In the genomic region with DNA sequence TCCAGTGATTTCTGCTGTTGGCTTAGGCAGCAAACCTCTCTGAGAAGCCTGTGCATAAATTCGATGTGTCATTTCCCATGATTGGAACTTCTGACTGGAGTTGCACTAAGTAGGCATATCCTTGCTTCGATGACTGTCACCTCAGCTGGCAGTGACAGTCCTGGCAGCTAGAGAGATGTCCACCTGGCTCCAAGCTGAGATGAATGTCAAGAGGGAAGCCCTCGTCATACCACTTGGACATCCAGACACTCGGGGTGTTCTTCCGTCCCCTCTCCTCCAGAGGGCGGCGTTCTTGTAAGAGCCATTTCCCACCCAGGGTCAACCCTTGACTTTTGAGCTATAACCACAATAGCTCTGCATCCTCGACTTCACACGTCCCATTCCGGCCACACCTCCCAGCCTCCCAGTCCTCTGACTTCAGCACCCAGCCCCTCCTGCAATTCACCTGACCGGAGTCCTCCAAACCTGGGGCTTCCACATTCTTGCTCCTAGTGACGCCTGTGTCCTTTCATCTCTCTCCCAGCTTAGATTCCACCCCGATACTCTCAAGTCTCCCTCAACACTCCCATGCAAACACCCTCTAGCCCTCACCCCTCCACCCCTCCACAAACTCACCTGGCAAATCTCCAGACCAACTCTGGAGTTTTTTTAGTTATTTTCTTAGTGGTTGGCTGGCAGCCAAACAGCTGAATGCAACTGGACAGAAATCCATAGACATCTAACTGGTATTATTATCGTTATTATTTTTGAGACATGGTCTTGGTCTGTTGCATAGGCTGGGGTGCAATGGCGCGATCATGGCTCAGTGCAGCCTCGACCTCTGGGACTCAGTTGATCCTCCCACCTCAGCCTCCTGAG, we compare ENCODE assay signal across 8 cellular contexts. TPM values are rescaled to one million over a fixed set of nuclear protein-coding genes. Genes with fewer than 3 reads are reported as not detected.
DNase-seq lines count a peak whose midpoint lies in the region; ATAC-seq and TF ChIP-seq lines count a peak whose summit lies in the region.

No MANE protein-coding gene starts in this region.

- H3K9me3 ChIP-seq in A673 (ENCODE audit: low read depth, low read length, poor library complexity, severe bottlenecking) (no peaks in the 10 kb centered on the region), left ventricle myocardium inferior (replicated peaks) (peaks cover 5% of the 10 kb centered on the region)

- peak overlapping the region; percentile 85 for H3K27ac Mint-ChIP-seq in activated CD8-positive, alpha-beta T cell treated with anti-CD3 and anti-CD28 coated beads, Interleukin-2, amount 10 ng/mL, durations not matched to agents 7 days and 5 days
- no peak overlapping the region for H3K27ac Mint-ChIP-seq in stimulated activated effector memory CD8-positive, alpha-beta T cell treated with anti-CD3 and anti-CD28 coated beads, Interleukin-12 subunit alpha, Interleukin-12 subunit beta, amount 100 ng/mL, for 72 hours

- H3K4me3 ChIP-seq in A673 (ENCODE audit: low read depth, low read length, poor library complexity, severe bottlenecking): no peak overlapping the region
- H3K4me3 ChIP-seq in GM06990 (replicated peaks; ENCODE audit: low read depth, low read length): no peak overlapping the region
- no peak overlapping the region for H3K4me3 ChIP-seq in left ventricle myocardium inferior

- ATAC-seq in activated CD8-positive, alpha-beta T cell treated with anti-CD3 and anti-CD28 coated beads, Interleukin-2, amount 10 ng/mL, durations not matched to agents 7 days and 5 days: peak; percentile 42
- ATAC-seq in stimulated activated effector memory CD8-positive, alpha-beta T cell treated with anti-CD3 and anti-CD28 coated beads, Interleukin-12 subunit alpha, Interleukin-12 subunit beta, amount 100 ng/mL, for 72 hours: peak; percentile 68
- no peak for ATAC-seq in GM19324 (IDR thresholded peaks at IDR 0.05; ENCODE audit: low FRiP score, unreplicated experiment)

- CTCF ChIA-PET in A673 (lab: Charles Lee): interaction anchor here (0.6 to 1.1 kb wide), 3 partner anchors 42 to 285 kb away, joined by 3 to 4 read pairs (median 3); no protein-coding TSS in a partner anchor
- CTCF ChIA-PET in activated CD8-positive, alpha-beta T cell treated with anti-CD3 and anti-CD28 coated beads, Interleukin-2, amount 10 ng/mL, durations not matched to agents 7 days and 5 days (lab: Charles Lee): interaction anchor here (0.7 to 13.9 kb wide), 22 partner anchors 8 to 137 kb away, joined by 3 to 232 read pairs (median 7); a partner anchor contains a TSS

- H3K4me1 Mint-ChIP-seq in activated CD8-positive, alpha-beta T cell treated with anti-CD3 and anti-CD28 coated beads, Interleukin-2, amount 10 ng/mL, durations not matched to agents 7 days and 5 days (ENCODE audit: low read depth): peaks cover 82% of the 10 kb centered on the region
- peaks cover 45% of the 10 kb centered on the region for H3K4me1 Mint-ChIP-seq in stimulated activated effector memory CD8-positive, alpha-beta T cell treated with anti-CD3 and anti-CD28 coated beads, Interleukin-12 subunit alpha, Interleukin-12 subunit beta, amount 100 ng/mL, for 72 hours

- H3K27me3 Mint-ChIP-seq in activated CD8-positive, alpha-beta T cell treated with anti-CD3 and anti-CD28 coated beads, Interleukin-2, amount 10 ng/mL, durations not matched to agents 7 days and 5 days (ENCODE audit: low read depth): no peaks in the 10 kb centered on the region

- TF ChIP-seq CTCF in A673 (conservative IDR thresholded peaks at IDR 0.05; ENCODE audit: low read depth, low read length) (peak; percentile 68), GM06990 (IDR thresholded peaks at IDR 0.05; ENCODE audit: insufficient read depth, low read length, poor library complexity, severe bottlenecking) (peak; percentile 73), left ventricle myocardium inferior (IDR thresholded peaks at IDR 0.05; ENCODE audit: borderline replicate concordance) (peak; percentile 49)

- H3K27ac ChIP-seq in A673 (ENCODE audit: low read depth, low read length, poor library complexity, severe bottlenecking) (no peak overlapping the region), left ventricle myocardium inferior (replicated peaks) (no peak overlapping the region)

- peaks cover 90% of the 10 kb centered on the region for H3K36me3 Mint-ChIP-seq in activated CD8-positive, alpha-beta T cell treated with anti-CD3 and anti-CD28 coated beads, Interleukin-2, amount 10 ng/mL, durations not matched to agents 7 days and 5 days (ENCODE audit: low read depth)
- peaks cover 4% of the 10 kb centered on the region for H3K36me3 Mint-ChIP-seq in stimulated activated effector memory CD8-positive, alpha-beta T cell treated with anti-CD3 and anti-CD28 coated beads, Interleukin-12 subunit alpha, Interleukin-12 subunit beta, amount 100 ng/mL, for 72 hours

- H3K27me3 ChIP-seq in A673 (replicated peaks; ENCODE audit: insufficient read depth, low read depth, low read length, poor library complexity) (no peaks in the 10 kb centered on the region), GM06990 (replicated peaks; ENCODE audit: control insufficient read depth, insufficient read depth, low read length) (no peaks in the 10 kb centered on the region), left ventricle myocardium inferior (ENCODE audit: low read depth) (peaks cover 6% of the 10 kb centered on the region)

- no TSS peak for BruUV-seq in A673 (replicated peaks; lab: Mats Ljungman, UMichigan)

- intact Hi-C loops in A673 (cut with micrococcal nuclease; ENCODE audit: unreplicated experiment): no loop called here
- intact Hi-C loops in left ventricle myocardium inferior (cut with micrococcal nuclease): no loop called here

- no peaks in the 10 kb centered on the region for H3K4me1 ChIP-seq in A673 (ENCODE audit: insufficient read depth, low read length, poor library complexity, severe bottlenecking)
- no peaks in the 10 kb centered on the region for H3K4me1 ChIP-seq in left ventricle myocardium inferior

- POLR2A ChIA-PET in A673 (lab: Charles Lee; ENCODE audit: low non-redundant PET): interaction anchor here (0.6 kb wide), 1 partner anchor 1130 kb away, joined by 3 read pairs; no protein-coding TSS in a partner anchor
- POLR2A ChIA-PET in activated CD8-positive, alpha-beta T cell treated with anti-CD3 and anti-CD28 coated beads, Interleukin-2, amount 10 ng/mL, durations not matched to agents 7 days and 5 days (lab: Charles Lee): interaction anchor here (0.5 to 11.3 kb wide), 9 partner anchors 13 to 106 kb away, joined by 3 to 431 read pairs (median 7); a partner anchor contains a TSS

- peaks cover 17% of the 10 kb centered on the region for H3K9me3 Mint-ChIP-seq in activated CD8-positive, alpha-beta T cell treated with anti-CD3 and anti-CD28 coated beads, Interleukin-2, amount 10 ng/mL, durations not matched to agents 7 days and 5 days (ENCODE audit: insufficient read depth)
- H3K9me3 Mint-ChIP-seq in stimulated activated effector memory CD8-positive, alpha-beta T cell treated with anti-CD3 and anti-CD28 coated beads, Interleukin-12 subunit alpha, Interleukin-12 subunit beta, amount 100 ng/mL, for 72 hours: peaks cover 2% of the 10 kb centered on the region

- DNase-seq in A673 (ENCODE audit: low spot score): peak; percentile 53
- peak; percentile 15 for DNase-seq in GM06990 (ENCODE audit: extremely low read depth, insufficient read length)
- peak; percentile 40 for DNase-seq in NCI-H345 (lab: John Stamatoyannopoulos, UW)
- peak; percentile 80 for DNase-seq in activated CD8-positive, alpha-beta T cell treated with anti-CD3 and anti-CD28 coated beads, Interleukin-2, amount 10 ng/mL, durations not matched to agents 7 days and 5 days
- peak; percentile 20 for DNase-seq in left ventricle myocardium inferior
- peak; percentile 27 to 71 for DNase-seq in stimulated activated effector memory CD8-positive, alpha-beta T cell treated with anti-CD3 and anti-CD28 coated beads, Interleukin-12 subunit alpha, Interleukin-12 subunit beta, amount 100 ng/mL, for 72 hours (ENCODE audit: low spot score in 2 of 2)
- DNase-seq in Ammon's horn (ENCODE audit: low spot score): no peak

- H3K4me3 Mint-ChIP-seq in activated CD8-positive, alpha-beta T cell treated with anti-CD3 and anti-CD28 coated beads, Interleukin-2, amount 10 ng/mL, durations not matched to agents 7 days and 5 days: peak overlapping the region; percentile 99
- peak overlapping the region; percentile 9 for H3K4me3 Mint-ChIP-seq in stimulated activated effector memory CD8-positive, alpha-beta T cell treated with anti-CD3 and anti-CD28 coated beads, Interleukin-12 subunit alpha, Interleukin-12 subunit beta, amount 100 ng/mL, for 72 hours

- H3K36me3 ChIP-seq in A673 (ENCODE audit: insufficient read depth, low read length, poor library complexity, severe bottlenecking) (no peaks in the 10 kb centered on the region), GM06990 (ENCODE audit: control insufficient read depth, insufficient read depth, low read length) (no peaks in the 10 kb centered on the region), left ventricle myocardium inferior (no peaks in the 10 kb centered on the region)

RNA-seq across cellular contexts. Expression of a gene that starts 17.4 kb away (rescaled TPM):
- not detected in 2 replicates for total RNA-seq in A673 (2021)
- 1 to 10 TPM; 6.3 to 6.4 TPM for total RNA-seq in activated CD8-positive, alpha-beta T cell treated with anti-CD3 and anti-CD28 coated beads, Interleukin-2, amount 10 ng/mL, durations not matched to agents 7 days and 5 days
- not detected for total RNA-seq in left ventricle myocardium inferior
